14 cellular contexts compared by ENCODE assay signal in genomic region chr10:110397856-110398255, GRCh38.
DNase-seq lines count a peak whose midpoint lies in the region; ATAC-seq and TF ChIP-seq lines count a peak whose summit lies in the region.
"Had no signal": no experiment of that assay in that cellular context is flagged by ENCODE, and none has a peak within 500 bp of the region (broad histone marks: within the 10 kb centered on the region; RNA-seq: fewer than 3 reads in every experiment).

No MANE protein-coding gene starts in this region.

- TF ChIP-seq CTCF in brain microvascular endothelial cell (IDR thresholded peaks at IDR 0.05; ENCODE audit: low read depth, low read length, missing control alignments), result no peak
- no peak for TF ChIP-seq CTCF in transverse colon (IDR thresholded peaks at IDR 0.05)

- H3K4me1 Mint-ChIP-seq in activated CD4-positive, alpha-beta T cell treated with anti-CD3 and anti-CD28 coated beads, Interleukin-2, amount 10 ng/mL, durations not matched to agents 24 days and 14 days, result peaks cover 51% of the 10 kb centered on the region

- H3K9me3 Mint-ChIP-seq in activated CD4-positive, alpha-beta T cell treated with anti-CD3 and anti-CD28 coated beads, Interleukin-2, amount 10 ng/mL, durations not matched to agents 24 days and 14 days, result no peaks in the 10 kb centered on the region
- H3K9me3 Mint-ChIP-seq: CD4-positive, alpha-beta T cell had no signal

- WGBS in transverse colon (ENCODE audit: low coverage in 1 of 2), 2 donors, result 81 to 88% methylated on average over 3 of the region's 3 CpGs

- H3K27ac Mint-ChIP-seq in activated CD4-positive, alpha-beta T cell treated with anti-CD3 and anti-CD28 coated beads, Interleukin-2, amount 10 ng/mL, durations not matched to agents 24 days and 14 days, result peak overlapping the region; percentile 52
- H3K27ac Mint-ChIP-seq: CD4-positive, alpha-beta T cell had no signal

- H3K9me3 ChIP-seq in mucosa of rectum (ENCODE audit: control insufficient read depth in 2 of 2, low read length in 2 of 2) (no peaks in the 10 kb centered on the region), transverse colon (no peaks in the 10 kb centered on the region)

- H3K27me3 ChIP-seq in brain microvascular endothelial cell (replicated peaks) (no peaks in the 10 kb centered on the region), mucosa of rectum (ENCODE audit: control insufficient read depth in 2 of 2, insufficient read depth in 2 of 2, low read length in 2 of 2) (no peaks in the 10 kb centered on the region), transverse colon (no peaks in the 10 kb centered on the region)

- H3K36me3 ChIP-seq in brain microvascular endothelial cell (replicated peaks), result no peaks in the 10 kb centered on the region
- no peaks in the 10 kb centered on the region for H3K36me3 ChIP-seq in mucosa of rectum (ENCODE audit: control insufficient read depth in 2 of 2, insufficient read depth in 2 of 2, low read length in 2 of 2)
- no peaks in the 10 kb centered on the region for H3K36me3 ChIP-seq in transverse colon

- no peaks in the 10 kb centered on the region for H3K27me3 Mint-ChIP-seq in activated CD4-positive, alpha-beta T cell treated with anti-CD3 and anti-CD28 coated beads, Interleukin-2, amount 10 ng/mL, durations not matched to agents 24 days and 14 days
- H3K27me3 Mint-ChIP-seq: CD4-positive, alpha-beta T cell had no signal

- ATAC-seq in HG02970 (IDR thresholded peaks at IDR 0.05; ENCODE audit: low FRiP score, unreplicated experiment) (no peak), HG03039 (IDR thresholded peaks at IDR 0.05; ENCODE audit: unreplicated experiment) (no peak)

- H3K36me3 Mint-ChIP-seq in activated CD4-positive, alpha-beta T cell treated with anti-CD3 and anti-CD28 coated beads, Interleukin-2, amount 10 ng/mL, durations not matched to agents 24 days and 14 days (ENCODE audit: low read depth), result no peaks in the 10 kb centered on the region

- H3K4me1 ChIP-seq in mucosa of rectum (ENCODE audit: control insufficient read depth in 2 of 2, insufficient read depth in 2 of 2, low read length in 2 of 2) (peaks cover 38 to 39% of the 10 kb centered on the region in 2 donors), transverse colon (peaks cover 18 to 56% (median 32%) of the 10 kb centered on the region in 4 donors)

- no peak for DNase-seq in activated CD4-positive, alpha-beta T cell treated with anti-CD3 and anti-CD28 coated beads, Interleukin-2, amount 10 ng/mL, durations not matched to agents 24 days and 14 days
- no peak for DNase-seq in activated CD4-positive, alpha-beta T cell treated with anti-CD3 and anti-CD28 coated beads, Interleukin-2, amount 50 U/mL, for 1 hour
- DNase-seq in brain microvascular endothelial cell, result no peak
- DNase-seq in transverse colon, result no peak
- no peak for DNase-seq in activated CD8-positive, alpha-beta memory T cell treated with anti-CD3 and anti-CD28 coated beads, Interleukin-2, amount 50 U/mL, for 48 hours
- DNase-seq: CD4-positive, alpha-beta T cell; NCI-H2029 treated with DMSO at 0.1 percent for 48 hours; NCI-H748 treated with DMSO at 0.1 percent for 48 hours; RPMI8226; stimulated activated CD4-positive, alpha-beta T cell treated with anti-CD3 and anti-CD28 coated beads, Interleukin-1b, Interleukin-23, amount 100 ng/mL, for 48 hours; stimulated activated CD8-positive, alpha-beta memory T cell treated with anti-CD3 and anti-CD28 coated beads, Interleukin-4, amount 100 ng/mL, for 48 hours had no signal

- H3K4me3 ChIP-seq in brain microvascular endothelial cell (ENCODE audit: low read depth, low read length) (no peak overlapping the region), mucosa of rectum (ENCODE audit: low read length in 2 of 2) (no peak overlapping the region), transverse colon (no peak overlapping the region)

- in situ Hi-C loops in brain microvascular endothelial cell (cut with HindIII; ENCODE audit: low pct_ligation_motif_present, low sequenced_read_pairs), result no loop called here
- in situ Hi-C loops in transverse colon (cut with MboI; ENCODE audit: low pct_ligation_motif_present in 1 of 4, low pct_unique_long_range_greater_than_20kb in 1 of 4, low sequenced_read_pairs in 3 of 4), result no loop called here

- H3K27ac ChIP-seq in brain microvascular endothelial cell, result peak overlapping the region; percentile 98
- H3K27ac ChIP-seq in mucosa of rectum (ENCODE audit: low read depth in 2 of 2, low read length in 2 of 2), result peak overlapping the region; percentile 79 to 83
- peak overlapping the region; percentile 56 to 75 (median 67) for H3K27ac ChIP-seq in transverse colon

- intact Hi-C loops in activated CD4-positive, alpha-beta T cell treated with anti-CD3 and anti-CD28 coated beads, Interleukin-2, amount 10 ng/mL, durations not matched to agents 24 days and 14 days (cut with micrococcal nuclease), result no loop called here
- intact Hi-C loops in transverse colon (cut with DNase I; ENCODE audit: low total_unique reads), result no loop called here

- TF ChIP-seq POLR2A in transverse colon (IDR thresholded peaks at IDR 0.05), result no peak

- H3K9ac ChIP-seq in mucosa of rectum (ENCODE audit: low read depth in 1 of 2, low read length in 2 of 2), result no peak overlapping the region

- no peak overlapping the region for H3K4me3 Mint-ChIP-seq in activated CD4-positive, alpha-beta T cell treated with anti-CD3 and anti-CD28 coated beads, Interleukin-2, amount 10 ng/mL, durations not matched to agents 24 days and 14 days
- H3K4me3 Mint-ChIP-seq: CD4-positive, alpha-beta T cell had no signal

- no peak for TF ChIP-seq EP300 in transverse colon (IDR thresholded peaks at IDR 0.05; ENCODE audit: low read depth)
